Comparison of ENCODE assay signal across 23 cellular contexts in the genomic region with DNA sequence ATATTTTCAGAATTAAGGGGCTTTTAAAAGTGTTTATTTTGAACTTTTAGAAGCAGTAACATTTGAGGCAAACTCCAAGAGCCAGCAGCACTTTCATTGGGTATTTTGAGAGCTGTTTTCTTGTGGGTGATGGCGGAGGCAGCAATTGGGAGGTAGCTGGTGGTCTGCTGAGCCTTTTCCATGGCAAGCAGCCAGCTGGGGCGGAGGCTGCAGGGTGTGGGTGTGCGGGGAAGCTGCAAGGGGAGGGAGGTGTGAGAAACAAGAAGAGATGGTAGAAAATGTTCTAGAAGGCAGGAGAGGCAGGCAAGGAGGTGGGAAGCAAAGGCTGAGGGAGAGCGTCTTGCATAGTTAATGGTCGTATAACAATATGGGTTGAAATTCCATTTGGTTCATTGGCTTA.
"Had no signal": no experiment of that assay in that cellular context is flagged by ENCODE, and none has a peak within 500 bp of the region (broad histone marks: within the 10 kb centered on the region; RNA-seq: fewer than 3 reads in every experiment).

No MANE protein-coding gene starts in this region.

- H3K27ac ChIP-seq: brain microvascular endothelial cell, foreskin keratinocyte, left lung, neutrophil, pancreas, stomach, vagina had no signal

- H3K9me3 ChIP-seq: left lung, neutrophil, pancreas, stomach, vagina had no signal

- H3K4me1 ChIP-seq: left lung, pancreas, stomach, vagina had no signal

- DNase-seq: activated CD4-positive, alpha-beta T cell treated with anti-CD3 and anti-CD28 coated beads, Interleukin-2, amount 10 ng/mL, durations not matched to agents 24 days and 14 days; activated CD8-positive, alpha-beta T cell treated with anti-CD3 and anti-CD28 coated beads for 36 hours; activated gamma-delta T cell treated with Interleukin-2 at 50 U/mL for 16 hours; aorta; brain microvascular endothelial cell; caudate nucleus; dermis blood vessel endothelial cell; effector CD8-positive, alpha-beta T cell; erythroblast; kidney; left lung; natural killer cell; right cardiac atrium; stimulated activated CD4-positive, alpha-beta T cell treated with anti-CD3 and anti-CD28 coated beads, Interleukin-12 subunit alpha, Interleukin-12 subunit beta, amount 100 ng/mL, for 4 hours; stimulated activated CD4-positive, alpha-beta T cell treated with anti-CD3 and anti-CD28 coated beads, Interleukin-4, amount 100 ng/mL, for 4 hours; stomach; T-helper 17 cell had no signal

- ATAC-seq: activated CD4-positive, CD25-positive, alpha-beta regulatory T cell treated with anti-CD3 and anti-CD28 coated beads, Interleukin-2, amount 50 U/mL, for 24 hours; activated CD8-positive, alpha-beta T cell treated with anti-CD3 and anti-CD28 coated beads for 36 hours; left lung; natural killer cell; pancreas; right cardiac atrium; T-helper 17 cell had no signal

- H3K27me3 ChIP-seq: brain microvascular endothelial cell, foreskin keratinocyte, left lung, neutrophil, pancreas, stomach, vagina had no signal

- H3K4me3 ChIP-seq: left lung, lung, pancreas, stomach, vagina had no signal

- H3K36me3 ChIP-seq: brain microvascular endothelial cell, left lung, neutrophil, pancreas, stomach, vagina had no signal
